9 cellular contexts compared by ENCODE assay signal in the genomic region with DNA sequence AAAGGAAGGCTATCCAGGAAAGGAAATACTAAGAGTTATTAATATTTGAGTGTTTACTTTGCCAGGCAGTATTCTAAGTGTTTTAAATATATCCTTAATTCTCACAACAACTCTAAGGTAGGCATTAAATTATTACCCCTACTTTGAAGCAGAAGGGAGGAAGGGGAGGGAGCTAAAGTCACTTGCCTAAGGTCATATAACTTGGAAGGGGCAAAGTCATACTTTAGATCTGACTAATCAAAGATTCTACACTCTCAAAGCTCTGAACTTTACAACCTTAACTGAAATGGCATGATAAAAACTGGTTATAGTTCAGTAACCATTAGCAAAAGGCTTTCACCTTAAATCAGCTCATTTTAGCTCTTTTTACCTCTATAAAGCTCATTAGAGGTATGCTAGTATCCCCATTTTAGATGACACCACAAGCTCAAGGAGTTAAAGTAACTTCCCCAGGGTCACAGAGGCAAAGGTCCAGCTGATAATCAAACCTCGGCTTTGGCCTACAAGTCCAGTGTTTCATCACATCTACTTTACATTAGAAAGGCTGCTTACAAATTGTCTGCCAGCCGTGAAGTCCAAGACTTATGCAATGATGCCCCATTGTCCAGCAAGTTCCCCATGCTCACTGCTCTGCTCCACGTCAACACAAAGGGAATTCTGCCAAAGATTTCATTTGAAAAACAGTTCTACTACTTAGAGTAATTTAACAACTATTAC.
A peak's percentile ranks its signal among the peaks of the same experiment; 100 is the strongest.
DNase-seq lines count a peak whose midpoint lies in the region; ATAC-seq and TF ChIP-seq lines count a peak whose summit lies in the region.
"Had no signal": no experiment of that assay in that cellular context is flagged by ENCODE, and none has a peak within 500 bp of the region (broad histone marks: within the 10 kb centered on the region; RNA-seq: fewer than 3 reads in every experiment).

No MANE protein-coding gene starts in this region.

- peaks cover 9% of the 10 kb centered on the region for H3K4me1 ChIP-seq in RWPE2 (ENCODE audit: insufficient read depth, poor library complexity, severe bottlenecking)
- H3K4me1 ChIP-seq in neutrophil (ENCODE audit: control insufficient read depth in 1 of 2, insufficient read depth in 1 of 2, low read depth in 1 of 2, low read length in 1 of 2): peaks cover 15 to 21% of the 10 kb centered on the region in 2 experiments

- H3K9me3 ChIP-seq in RWPE2 (ENCODE audit: severe bottlenecking): no peaks in the 10 kb centered on the region
- no peaks in the 10 kb centered on the region for H3K9me3 ChIP-seq in neutrophil

- H3K27ac ChIP-seq in RWPE2 (ENCODE audit: poor library complexity, severe bottlenecking) (no peak overlapping the region), neutrophil (peak overlapping the region; percentile 53)

- no peak for TF ChIP-seq CTCF in RWPE2 (IDR thresholded peaks at IDR 0.05; ENCODE audit: poor library complexity, severe bottlenecking)
- TF ChIP-seq CTCF in foreskin fibroblast (IDR thresholded peaks at IDR 0.05; ENCODE audit: low read depth, low read length): no peak
- TF ChIP-seq CTCF in neutrophil (IDR thresholded peaks at IDR 0.05): no peak

- H3K27me3 ChIP-seq in RWPE2 (ENCODE audit: insufficient read depth, poor library complexity, severe bottlenecking) (no peaks in the 10 kb centered on the region), neutrophil (no peaks in the 10 kb centered on the region)

- ATAC-seq in RWPE2 (ENCODE audit: low read depth): peak; percentile 27; the same call in 1 of the 3 replicates

- H3K4me3 ChIP-seq in RWPE2 (ENCODE audit: severe bottlenecking) (no peak overlapping the region), foreskin fibroblast (ENCODE audit: low read depth in 1 of 2, low read length in 2 of 2) (no peak overlapping the region), neutrophil (ENCODE audit: low read depth in 1 of 2, low read length in 1 of 2) (no peak overlapping the region)

- DNase-seq in Ammon's horn (ENCODE audit: low spot score) (peak; percentile 70), RWPE2 (ENCODE audit: low spot score) (no peak), foreskin fibroblast (peak; percentile 83 to 89), epidermal melanocyte (ENCODE audit: insufficient read length, low spot score) (no peak), NCI-H524 treated with DMSO at 0.1 percent for 48 hours (lab: John Stamatoyannopoulos, UW) (no peak), Kasumi-1 (lab: John Stamatoyannopoulos, UW) (no peak), KG1 (lab: John Stamatoyannopoulos, UW) (no peak)
- DNase-seq: DND-41 had no signal

- H3K36me3 ChIP-seq in RWPE2 (ENCODE audit: low read depth) (no peaks in the 10 kb centered on the region), neutrophil (no peaks in the 10 kb centered on the region)

Comparison
In these comparisons a context has a peak if more than half of its experiments do, and no peak if none do; other contexts are left out.
1. DNase-seq: peak in Ammon's horn (single experiment) and foreskin fibroblast (2 of 2); none in RWPE2 (single experiment), epidermal melanocyte (single experiment), NCI-H524 treated with DMSO at 0.1 percent for 48 hours (single experiment), Kasumi-1 (0 of 2) and KG1 (single experiment).